8 cellular contexts compared by ENCODE assay signal in the genomic region with DNA sequence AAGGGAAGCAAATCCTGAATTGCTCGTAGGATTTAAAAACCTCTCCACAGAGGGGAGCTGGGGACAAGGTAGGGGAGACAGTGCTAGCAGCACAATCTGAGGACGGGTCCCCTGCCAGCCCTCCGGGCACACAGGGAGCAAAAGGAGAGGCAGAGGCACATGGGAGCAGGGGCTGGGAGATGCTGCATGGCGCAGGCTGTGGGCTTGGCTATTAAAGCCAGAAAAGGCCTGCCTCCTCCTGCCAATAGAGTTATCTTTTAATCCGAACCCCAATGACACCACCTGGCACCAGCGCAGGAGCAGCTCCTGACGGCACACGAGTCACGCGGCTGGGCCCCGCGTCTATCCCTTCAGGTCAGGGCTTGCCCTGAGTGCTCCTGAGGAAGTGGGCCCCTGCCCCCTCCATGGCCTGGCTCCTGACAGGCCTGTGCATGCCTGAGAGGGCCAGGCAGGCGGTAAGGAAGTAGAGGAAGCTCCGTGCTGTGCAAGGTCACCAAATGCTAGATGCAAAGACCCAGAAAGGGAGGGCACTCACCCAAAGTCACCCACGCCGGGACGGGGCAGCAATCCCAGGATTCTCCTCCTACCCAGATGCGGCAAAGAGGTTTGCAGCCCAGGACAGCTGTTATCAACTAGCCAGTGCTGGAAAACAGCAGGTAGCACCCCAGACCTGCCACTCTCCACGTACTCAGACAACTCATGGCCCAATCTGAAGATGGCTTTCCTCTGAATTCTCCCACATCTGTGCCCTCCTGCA. TPM values are rescaled to one million over a fixed set of nuclear protein-coding genes. Genes with fewer than 3 reads are reported as not detected.
A peak's percentile ranks its signal among the peaks of the same experiment; 100 is the strongest.
DNase-seq lines count a peak whose midpoint lies in the region; ATAC-seq and TF ChIP-seq lines count a peak whose summit lies in the region.

No MANE protein-coding gene starts in this region.

- no peaks in the 10 kb centered on the region for H3K9me3 ChIP-seq in endodermal cell (ENCODE audit: control insufficient read depth, low read length)
- H3K9me3 ChIP-seq in prostate gland, result no peaks in the 10 kb centered on the region

- no peaks in the 10 kb centered on the region for H3K27me3 ChIP-seq in endodermal cell (ENCODE audit: control insufficient read depth, insufficient read depth, low read length, poor library complexity, severe bottlenecking)
- no peaks in the 10 kb centered on the region for H3K27me3 ChIP-seq in prostate gland (replicated peaks; ENCODE audit: insufficient read depth)

- H3K4me1 Mint-ChIP-seq in endodermal cell, result peaks cover 43% of the 10 kb centered on the region

- peaks cover 3% of the 10 kb centered on the region for H3K36me3 Mint-ChIP-seq in endodermal cell (ENCODE audit: low read depth)

- H3K27ac ChIP-seq in endodermal cell (ENCODE audit: low read depth, low read length) (no peak overlapping the region), prostate gland (peak overlapping the region; percentile 92 to 93)

- no peak for ATAC-seq in GM18868 (IDR thresholded peaks at IDR 0.05; ENCODE audit: unreplicated experiment)

- no peak overlapping the region for H3K4me3 Mint-ChIP-seq in endodermal cell

- H3K4me3 ChIP-seq in endodermal cell (ENCODE audit: low read length) (no peak overlapping the region), prostate gland (peak overlapping the region in 1 of 2 donors; percentile 10)

- peak overlapping the region; percentile 30 for H3K27ac Mint-ChIP-seq in endodermal cell

- no peaks in the 10 kb centered on the region for H3K27me3 Mint-ChIP-seq in endodermal cell (ENCODE audit: insufficient read depth)

- no peaks in the 10 kb centered on the region for H3K9me3 Mint-ChIP-seq in endodermal cell

- peak; percentile 56 for TF ChIP-seq POLR2A in prostate gland (IDR thresholded peaks at IDR 0.05)

- H3K36me3 ChIP-seq in endodermal cell (ENCODE audit: control insufficient read depth, insufficient read depth, low read length) (no peaks in the 10 kb centered on the region), prostate gland (no peaks in the 10 kb centered on the region)

- TF ChIP-seq CTCF in endodermal cell (conservative IDR thresholded peaks at IDR 0.05) (no peak), prostate gland (IDR thresholded peaks at IDR 0.05) (no peak)

- 72 to 87% methylated on average over 7 to 19 of the region's 19 CpGs for WGBS in endodermal cell (ENCODE audit: insufficient coverage in 1 of 2, insufficient read length in 1 of 2), 2 experiments
- WGBS in prostate gland, result 33% methylated on average over 18 of the region's 19 CpGs

- H3K4me1 ChIP-seq in endodermal cell (ENCODE audit: control insufficient read depth, insufficient read depth, low read length) (peaks cover 5% of the 10 kb centered on the region), prostate gland (replicated peaks) (peaks cover 33% of the 10 kb centered on the region)

- DNase-seq in GM03348 (ENCODE audit: low spot score) (peak; percentile 24), NCI-H2196 treated with DMSO at 0.1 percent for 48 hours (lab: John Stamatoyannopoulos, UW; ENCODE audit: unreplicated experiment) (peak; percentile 66), endodermal cell (no peak), prostate gland (ENCODE audit: low spot score) (peak; percentile 93), superior temporal gyrus (ENCODE audit: extremely low spot score) (no peak)
- DNase-seq in stimulated activated CD4-positive, alpha-beta T cell treated with anti-CD3 and anti-CD28 coated beads, Interleukin-15, amount 100 ng/mL, for 24 hours, result no peak
- DNase-seq in stimulated activated naive CD4-positive, alpha-beta T cell treated with Interleukin-2 at 50 U/mL for 16 hours (lab: John Stamatoyannopoulos, UW), result no peak

- intact Hi-C loops in prostate gland (cut with DNase I), result no loop called here

- H3K9ac ChIP-seq in endodermal cell (ENCODE audit: extremely low read depth, low read length, poor library complexity, severe bottlenecking), result no peak overlapping the region

RNA-seq across cellular contexts. Expression of a gene that starts 28.1 kb away (rescaled TPM):
- 10 to 100 TPM; 79.4 to 83.4 TPM for total RNA-seq in endodermal cell
- 55.8 TPM for polyA plus RNA-seq in endodermal cell (2013, experiment 1 of 2)
- polyA plus RNA-seq in endodermal cell (2013, experiment 2 of 2), result 53.5 TPM
- 100 to 1,000 TPM in 1 of 2 donors, 10 to 100 TPM in 1; 72.3 to 134 TPM for total RNA-seq in prostate gland

Comparison
In these comparisons a context has a peak if more than half of its experiments do, and no peak if none do; other contexts are left out.
1. DNase-seq: peak in GM03348 (single experiment), NCI-H2196 treated with DMSO at 0.1 percent for 48 hours (single experiment) and prostate gland (single experiment); none in endodermal cell (single experiment), superior temporal gyrus (single experiment), stimulated activated CD4-positive, alpha-beta T cell treated with anti-CD3 and anti-CD28 coated beads, Interleukin-15, amount 100 ng/mL, for 24 hours (single experiment) and stimulated activated naive CD4-positive, alpha-beta T cell treated with Interleukin-2 at 50 U/mL for 16 hours (single experiment).